18 cellular contexts compared by ENCODE assay signal in the genomic region with DNA sequence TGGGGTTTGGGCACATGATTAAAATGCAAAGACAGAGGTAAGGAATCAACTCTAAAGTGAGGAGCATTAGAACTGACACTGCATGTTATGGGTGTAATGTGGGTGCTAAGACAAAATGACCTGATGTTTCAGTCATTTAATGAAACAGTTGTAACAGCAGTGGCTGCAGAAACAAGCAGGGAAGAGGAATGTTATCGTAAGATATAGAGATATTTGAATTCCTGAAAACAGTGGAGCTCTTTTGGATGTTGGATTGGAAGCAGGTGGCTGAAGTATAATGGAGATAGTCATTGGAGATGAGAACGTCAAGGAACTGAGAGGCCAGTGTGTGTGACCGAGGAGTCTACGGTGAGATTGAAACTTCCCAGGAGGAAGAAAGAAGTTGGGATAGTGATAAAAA.
A peak's percentile ranks its signal among the peaks of the same experiment; 100 is the strongest.
DNase-seq lines count a peak whose midpoint lies in the region; TF ChIP-seq lines count a peak whose summit lies in the region.
"Had no signal": no experiment of that assay in that cellular context is flagged by ENCODE, and none has a peak within 500 bp of the region (broad histone marks: within the 10 kb centered on the region; RNA-seq: fewer than 3 reads in every experiment).

No MANE protein-coding gene starts in this region.

- H4K91ac ChIP-seq in mesenchymal stem cell (ENCODE audit: low read length): no peak overlapping the region

- WGBS in mesenchymal stem cell: 89% methylated on average over 4 of the region's 4 CpGs
- 85% methylated on average over 4 of the region's 4 CpGs for WGBS in smooth muscle cell (ENCODE audit: low lambda C conversion rate)

- H3K36me3 ChIP-seq in A673 (ENCODE audit: insufficient read depth, low read length, poor library complexity, severe bottlenecking) (peaks cover 15% of the 10 kb centered on the region), SK-N-MC (ENCODE audit: insufficient read depth, low read length) (no peaks in the 10 kb centered on the region; the same call in 1 of the 2 replicates), mesenchymal stem cell (ENCODE audit: control insufficient read depth in 1 of 2, insufficient read depth in 2 of 2, low read depth in 1 of 2, low read length in 2 of 2) (no peaks in the 10 kb centered on the region), smooth muscle cell (ENCODE audit: low read depth) (no peaks in the 10 kb centered on the region)
- H3K36me3 ChIP-seq: BLaER1 treated with 17β-estradiol and CSF1 and Interleukin-3, amounts not matched to agents 10 nM and 100 nM had no signal

- no peak overlapping the region for H3K23ac ChIP-seq in mesenchymal stem cell (ENCODE audit: low read length in 2 of 2)

- H3K14ac ChIP-seq in mesenchymal stem cell (ENCODE audit: low read length in 2 of 2): no peak overlapping the region

- H3K27me3 ChIP-seq in A673 (replicated peaks; ENCODE audit: insufficient read depth, low read depth, low read length, poor library complexity): no peaks in the 10 kb centered on the region
- H3K27me3 ChIP-seq in mesenchymal stem cell (ENCODE audit: control insufficient read depth in 1 of 2, insufficient read depth in 1 of 2, low read length in 2 of 2): no peaks in the 10 kb centered on the region
- no peaks in the 10 kb centered on the region for H3K27me3 ChIP-seq in smooth muscle cell (ENCODE audit: low read depth)
- H3K27me3 ChIP-seq: BLaER1 treated with 17β-estradiol and CSF1 and Interleukin-3, amounts not matched to agents 10 nM and 100 nM had no signal

- H2BK15ac ChIP-seq in mesenchymal stem cell (ENCODE audit: low read depth, poor library complexity, severe bottlenecking): no peak overlapping the region

- no TSS peak for BruUV-seq in A673 (replicated peaks; lab: Mats Ljungman, UMichigan)

- H2BK5ac ChIP-seq in mesenchymal stem cell (ENCODE audit: low read depth, low read length, poor library complexity, severe bottlenecking): no peak overlapping the region

- TF ChIP-seq CTCF in A673 (conservative IDR thresholded peaks at IDR 0.05; ENCODE audit: low read depth, low read length) (no peak), smooth muscle cell (IDR thresholded peaks at IDR 0.05; ENCODE audit: borderline replicate concordance, insufficient read depth, poor library complexity, severe bottlenecking) (no peak)

- DNase-seq in A673 (ENCODE audit: low spot score) (no peak), SK-N-MC (ENCODE audit: low read depth, low spot score) (no peak), mesenchymal stem cell (no peak), smooth muscle cell (lab: John Stamatoyannopoulos, UW; ENCODE audit: unreplicated experiment) (no peak), NCI-H2171 (lab: John Stamatoyannopoulos, UW) (no peak), cerebellar nuclear complex (lab: John Stamatoyannopoulos, UW) (no peak), HK-2 (ENCODE audit: unreplicated experiment) (no peak)
- DNase-seq: 8988T; ACHN; Calu3; CD4-positive, alpha-beta T cell; DMS 273 treated with DMSO at 0.1 percent for 48 hours; H7; KBM-7 had no signal

- H3K18ac ChIP-seq in mesenchymal stem cell (ENCODE audit: low read depth in 1 of 2, low read length in 2 of 2): no peak overlapping the region

- H3K79me2 ChIP-seq in smooth muscle cell (ENCODE audit: low read depth): no peaks in the 10 kb centered on the region

- POLR2A ChIA-PET in A673 (lab: Charles Lee; ENCODE audit: low non-redundant PET): interaction anchor here (0.6 kb wide), 1 partner anchor 343 kb away, joined by 4 read pairs; no protein-coding TSS in a partner anchor

- H4K20me1 ChIP-seq in smooth muscle cell (ENCODE audit: low read depth): no peaks in the 10 kb centered on the region
- H4K20me1 ChIP-seq: BLaER1 treated with 17β-estradiol and CSF1 and Interleukin-3, amounts not matched to agents 10 nM and 100 nM had no signal

- H3K27ac ChIP-seq in A673 (ENCODE audit: low read depth, low read length, poor library complexity, severe bottlenecking): peak overlapping the region; percentile 96
- H3K27ac ChIP-seq in SK-N-MC: 0 out of 2 replicates have a peak overlapping the region, but pooled peaks have one; percentile 58
- peak overlapping the region; percentile 57 for H3K27ac ChIP-seq in mesenchymal stem cell (ENCODE audit: low read length, poor library complexity, severe bottlenecking)
- H3K27ac ChIP-seq in smooth muscle cell (ENCODE audit: low read depth): no peak overlapping the region
- H3K27ac ChIP-seq: BLaER1 treated with 17β-estradiol and CSF1 and Interleukin-3, amounts not matched to agents 10 nM and 100 nM; HL-60 had no signal

- H3K4me2 ChIP-seq in mesenchymal stem cell (ENCODE audit: low read length, poor library complexity, severe bottlenecking) (no peak overlapping the region), smooth muscle cell (peak overlapping the region; percentile 42)
- H3K4me2 ChIP-seq: BLaER1 treated with 17β-estradiol and CSF1 and Interleukin-3, amounts not matched to agents 10 nM and 100 nM; GM23338 had no signal

- H2BK12ac ChIP-seq in mesenchymal stem cell (ENCODE audit: low read length in 2 of 2): no peak overlapping the region

- H3K4me3 ChIP-seq in A673 (ENCODE audit: low read depth, low read length, poor library complexity, severe bottlenecking): no peak overlapping the region
- H3K4me3 ChIP-seq in SK-N-MC: no peak overlapping the region
- no peak overlapping the region for H3K4me3 ChIP-seq in mesenchymal stem cell (ENCODE audit: insufficient read depth in 1 of 2, low read depth in 1 of 2, low read length in 2 of 2)
- no peak overlapping the region for H3K4me3 ChIP-seq in smooth muscle cell
- H3K4me3 ChIP-seq: BLaER1 treated with 17β-estradiol and CSF1 and Interleukin-3, amounts not matched to agents 10 nM and 100 nM; GM12878; GM23338 had no signal

- no peak overlapping the region for H2BK120ac ChIP-seq in mesenchymal stem cell (ENCODE audit: low read depth, low read length)

- no peaks in the 10 kb centered on the region for H3F3A ChIP-seq in smooth muscle cell (ENCODE audit: low read depth)

- H4K8ac ChIP-seq in mesenchymal stem cell (ENCODE audit: low read length): no peak overlapping the region

- peaks cover 5% of the 10 kb centered on the region for H3K9me3 ChIP-seq in A673 (ENCODE audit: low read depth, low read length, poor library complexity, severe bottlenecking)
- no peaks in the 10 kb centered on the region; the same call in 1 of the 2 replicates for H3K9me3 ChIP-seq in SK-N-MC (ENCODE audit: low read depth, low read length)
- H3K9me3 ChIP-seq in mesenchymal stem cell (ENCODE audit: control insufficient read depth, low read length): no peaks in the 10 kb centered on the region
- H3K9me3 ChIP-seq in smooth muscle cell (replicated peaks; ENCODE audit: low read depth): no peaks in the 10 kb centered on the region
- H3K9me3 ChIP-seq: BLaER1 treated with 17β-estradiol and CSF1 and Interleukin-3, amounts not matched to agents 10 nM and 100 nM had no signal

- H2AFZ ChIP-seq in mesenchymal stem cell (ENCODE audit: low read depth, low read length): no peak overlapping the region
- H2AFZ ChIP-seq in smooth muscle cell (ENCODE audit: low read depth): peak overlapping the region; percentile 34
- H2AFZ ChIP-seq: GM23338 had no signal

- CTCF ChIA-PET in A673 (lab: Charles Lee): no interaction called here

- intact Hi-C loops in A673 (cut with micrococcal nuclease; ENCODE audit: unreplicated experiment): loop anchor here (5.0 to 10.0 kb wide), 3 partner anchors 177 to 405 kb away; no protein-coding TSS in a partner anchor

- no peak overlapping the region for H3K4ac ChIP-seq in mesenchymal stem cell (ENCODE audit: low read depth in 1 of 2, low read length in 2 of 2)

- H3K4me1 ChIP-seq in A673 (ENCODE audit: insufficient read depth, low read length, poor library complexity, severe bottlenecking): peaks cover 49% of the 10 kb centered on the region
- no peaks in the 10 kb centered on the region for H3K4me1 ChIP-seq in mesenchymal stem cell (ENCODE audit: control insufficient read depth, insufficient read depth, low read depth, low read length)
- peaks cover 12% of the 10 kb centered on the region for H3K4me1 ChIP-seq in smooth muscle cell (ENCODE audit: low read depth)
- H3K4me1 ChIP-seq: BLaER1 treated with 17β-estradiol and CSF1 and Interleukin-3, amounts not matched to agents 10 nM and 100 nM had no signal

- H3K9ac ChIP-seq in SK-N-MC (ENCODE audit: insufficient read length): no peak overlapping the region
- H3K9ac ChIP-seq in mesenchymal stem cell (ENCODE audit: low read length): no peak overlapping the region
- H3K9ac ChIP-seq in smooth muscle cell (ENCODE audit: low read depth): no peak overlapping the region
- H3K9ac ChIP-seq: BLaER1 treated with 17β-estradiol and CSF1 and Interleukin-3, amounts not matched to agents 10 nM and 100 nM had no signal

- H2AK5ac ChIP-seq in mesenchymal stem cell (ENCODE audit: low read length, severe bottlenecking): no peak overlapping the region

- no peaks in the 10 kb centered on the region for H3K79me1 ChIP-seq in mesenchymal stem cell (replicated peaks; ENCODE audit: low read length, poor library complexity, severe bottlenecking)
